8 cellular contexts compared by ENCODE assay signal in genomic region chr2:210476194-210477128, GRCh38. TPM values are rescaled to one million over a fixed set of nuclear protein-coding genes. Genes with fewer than 3 reads are reported as not detected.
DNase-seq lines count a peak whose midpoint lies in the region; ATAC-seq, FAIRE-seq and TF ChIP-seq lines count a peak whose summit lies in the region.

Gene LANCL1 (minus strand): TSS chr2:210476759. CDS start chr2:210476396, 363 bp downstream.

- no peaks in the 10 kb centered on the region for H3K27me3 Mint-ChIP-seq in activated T-cell treated with anti-CD3 and anti-CD28 coated beads, Interleukin-2, amount 50 U/mL, for 72 hours (ENCODE audit: low read depth)

- DNase-seq in DMS53 (lab: John Stamatoyannopoulos, UW), result peak; percentile 89
- DNase-seq in KBM-7, result peak; percentile 88
- DNase-seq in RCC 7860 (ENCODE audit: low spot score), result peak; percentile 82
- DNase-seq in activated T-cell treated with anti-CD3 and anti-CD28 coated beads, Interleukin-2, amount 50 U/mL, for 72 hours, result peak; percentile 87 to 90
- peak; percentile 97 for DNase-seq in esophagus muscularis mucosa (ENCODE audit: extremely low spot score)
- DNase-seq in stimulated activated CD8-positive, alpha-beta memory T cell treated with anti-CD3 and anti-CD28 coated beads, Interleukin-7, amount 100 ng/mL, for 4 hours (ENCODE audit: low read depth in 2 of 2), result peak; percentile 66 to 72

- H3K9me3 Mint-ChIP-seq in activated T-cell treated with anti-CD3 and anti-CD28 coated beads, Interleukin-2, amount 50 U/mL, for 72 hours, result no peaks in the 10 kb centered on the region

- H3K4me1 Mint-ChIP-seq in activated T-cell treated with anti-CD3 and anti-CD28 coated beads, Interleukin-2, amount 50 U/mL, for 72 hours (ENCODE audit: low read depth), result peaks cover 34% of the 10 kb centered on the region

- TF ChIP-seq CTCF in esophagus muscularis mucosa (IDR thresholded peaks at IDR 0.05), result no peak

- peaks cover 5 to 6% of the 10 kb centered on the region in 2 donors for H3K36me3 Mint-ChIP-seq in activated T-cell treated with anti-CD3 and anti-CD28 coated beads, Interleukin-2, amount 50 U/mL, for 72 hours (ENCODE audit: insufficient read depth in 2 of 2)

- H3K4me3 Mint-ChIP-seq in activated T-cell treated with anti-CD3 and anti-CD28 coated beads, Interleukin-2, amount 50 U/mL, for 72 hours, result peak within 1 kb of the TSS; percentile 97 to 98

- intact Hi-C loops in esophagus muscularis mucosa (cut with DNase I), result no loop called here

- peak; percentile 86 for FAIRE-seq in RCC 7860 (lab: Jason Lieb, UNC)

- peak; percentile 100 for ATAC-seq in GM21717 (IDR thresholded peaks at IDR 0.05; ENCODE audit: unreplicated experiment)
- ATAC-seq in activated T-cell treated with anti-CD3 and anti-CD28 coated beads, Interleukin-2, amount 50 U/mL, for 72 hours (replicated peaks in 1 of 2), result peak; percentile 100

- WGBS in esophagus muscularis mucosa, result under 1% methylated on average over 39 of the region's 49 CpGs

- TF ChIP-seq POLR2A in esophagus muscularis mucosa (IDR thresholded peaks at IDR 0.05; ENCODE audit: low read depth), result no peak

- H3K9me3 ChIP-seq in esophagus muscularis mucosa (no peaks in the 10 kb centered on the region), muscle layer of duodenum (ENCODE audit: control insufficient read depth in 1 of 2, low read length in 2 of 2) (no peaks in the 10 kb centered on the region)

- peaks cover 13 to 32% (median 20%) of the 10 kb centered on the region in 4 donors for H3K4me1 ChIP-seq in esophagus muscularis mucosa
- H3K4me1 ChIP-seq in muscle layer of duodenum (ENCODE audit: control insufficient read depth in 1 of 2, insufficient read depth in 2 of 2, low read length in 2 of 2), result peaks cover 0 to 7% of the 10 kb centered on the region in 2 donors

- H3K27ac Mint-ChIP-seq in activated T-cell treated with anti-CD3 and anti-CD28 coated beads, Interleukin-2, amount 50 U/mL, for 72 hours, result peak within 1 kb of the TSS; percentile 99

- peak within 1 kb of the TSS; percentile 79 to 81 (median 80) for H3K27ac ChIP-seq in esophagus muscularis mucosa (replicated peaks in 1 of 4)
- H3K27ac ChIP-seq in muscle layer of duodenum (ENCODE audit: low read length), result peak within 1 kb of the TSS; percentile 47

- H3K4me3 ChIP-seq in esophagus muscularis mucosa, result peak within 1 kb of the TSS; percentile 61 to 92 (median 73)
- H3K4me3 ChIP-seq in muscle layer of duodenum (ENCODE audit: low read depth in 1 of 2, low read length in 2 of 2), result peak within 1 kb of the TSS; percentile 80 to 91

- H3K36me3 ChIP-seq in esophagus muscularis mucosa, result peaks cover 3 to 24% (median 5%) of the 10 kb centered on the region in 4 donors
- H3K36me3 ChIP-seq in muscle layer of duodenum (ENCODE audit: control insufficient read depth in 1 of 2, insufficient read depth in 2 of 2, low read length in 2 of 2), result peaks cover 4% of the 10 kb centered on the region in 2 donors

- no peaks in the 10 kb centered on the region for H3K27me3 ChIP-seq in esophagus muscularis mucosa
- H3K27me3 ChIP-seq in muscle layer of duodenum (ENCODE audit: low read depth, low read length), result no peaks in the 10 kb centered on the region

- no peak for TF ChIP-seq EP300 in esophagus muscularis mucosa (IDR thresholded peaks at IDR 0.05)

- in situ Hi-C loops in KBM-7 (cut with MboI; ENCODE audit: low pct_unique_long_range_greater_than_20kb, low sequenced_read_pairs), result no loop called here

RNA-seq across cellular contexts. Expression of gene LANCL1, which starts in this region (rescaled TPM):
- total RNA-seq in activated T-cell treated with anti-CD3 and anti-CD28 coated beads, Interleukin-2, amount 50 U/mL, for 72 hours, result 10 to 100 TPM; 49.1 to 56.4 TPM
- total RNA-seq in esophagus muscularis mucosa, result 10 to 100 TPM; 27.4 to 29.9 (median 27.8) TPM

Comparison
In these comparisons a context has a peak if more than half of its experiments do, and no peak if none do; other contexts are left out.
1. Peak in every context shown above with its lines: DNase-seq, ATAC-seq, H3K4me3 ChIP-seq and H3K27ac ChIP-seq.